In the genomic region with DNA sequence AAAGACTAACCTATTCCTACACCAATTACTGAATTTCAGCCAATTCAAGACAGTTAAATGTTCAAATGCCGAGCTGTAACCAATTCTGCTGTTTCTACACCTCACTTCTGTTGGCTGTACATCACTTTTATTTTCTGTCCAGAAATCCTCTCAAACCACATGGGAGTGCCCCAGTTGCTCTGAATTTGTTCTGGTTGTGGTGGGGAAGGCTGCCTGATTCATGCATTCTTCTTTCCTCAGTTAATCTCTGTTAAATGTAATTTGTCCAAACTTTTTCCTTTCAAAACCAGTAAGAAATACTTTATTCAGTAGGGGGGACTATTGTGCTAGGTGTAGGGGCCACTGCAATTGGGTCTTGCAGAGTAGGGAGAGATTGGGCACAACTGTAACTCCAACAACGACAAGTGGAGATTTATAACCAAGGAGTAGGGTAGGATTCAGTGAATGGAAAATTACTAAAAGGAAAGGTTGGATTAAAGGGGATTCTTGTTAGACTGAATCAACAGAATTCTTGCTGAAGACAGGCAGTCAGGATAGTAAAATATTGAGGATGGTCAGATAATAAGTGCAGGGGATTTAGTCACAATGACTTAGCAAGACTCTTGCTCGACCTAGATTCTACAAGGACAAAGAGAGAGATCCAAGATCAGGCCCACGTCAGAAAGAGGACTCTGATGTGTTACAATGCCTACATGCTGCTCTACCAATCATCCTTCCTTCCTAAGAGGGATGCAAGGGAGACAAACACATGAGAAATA, we compare ENCODE assay signal across 19 cellular contexts.
A peak's percentile ranks its signal among the peaks of the same experiment; 100 is the strongest.
DNase-seq lines count a peak whose midpoint lies in the region; ATAC-seq, FAIRE-seq and TF ChIP-seq lines count a peak whose summit lies in the region.
"Had no signal": no experiment of that assay in that cellular context is flagged by ENCODE, and none has a peak within 500 bp of the region (broad histone marks: within the 10 kb centered on the region; RNA-seq: fewer than 3 reads in every experiment).

No MANE protein-coding gene starts in this region.

- no peak for ATAC-seq in GM21737 (IDR thresholded peaks at IDR 0.05; ENCODE audit: unreplicated experiment)
- ATAC-seq: HepG2 had no signal

- peak overlapping the region; percentile 78 for H3K27ac ChIP-seq in SJCRH30
- H3K27ac ChIP-seq: C4-2B had no signal

- H3K4me3 ChIP-seq in SJCRH30: no peak overlapping the region
- no peak overlapping the region for H3K4me3 ChIP-seq in astrocyte of the spinal cord (ENCODE audit: low read depth, low read length)
- H3K4me3 ChIP-seq in skeletal muscle cell (ENCODE audit: low read depth, low read length): no peak overlapping the region
- H3K4me3 ChIP-seq: A549 had no signal

- H3K36me3 ChIP-seq in SJCRH30: no peaks in the 10 kb centered on the region
- H3K36me3 ChIP-seq: BE2C had no signal

- peak; percentile 46 to 61 for DNase-seq in SJCRH30
- peak; percentile 51 for DNase-seq in astrocyte of the spinal cord (ENCODE audit: low read depth, low spot score)
- DNase-seq in skeletal muscle cell (ENCODE audit: low read depth): peak; percentile 18
- DNase-seq in glomerular visceral epithelial cell (ENCODE audit: extremely low spot score): no peak
- no peak for DNase-seq in D721Med (ENCODE audit: insufficient read length, low spot score)
- no peak for DNase-seq in GM03348 (ENCODE audit: low spot score)
- DNase-seq: BE2C; CD4-positive, alpha-beta memory T cell; DMS153; DMS79 treated with DMSO at 0.1 percent for 48 hours; GDM1; HCEC 1CT; HFFc6 had no signal

- no peaks in the 10 kb centered on the region for H3K9me3 ChIP-seq in SJCRH30 (replicated peaks)
- H3K9me3 ChIP-seq: A549, BE2C had no signal

- TF ChIP-seq CTCF in astrocyte of the spinal cord (IDR thresholded peaks at IDR 0.05; ENCODE audit: low read depth, low read length) (no peak), D721Med (IDR thresholded peaks at IDR 0.05; ENCODE audit: insufficient read depth, missing control alignments) (no peak)

- in situ Hi-C loops in astrocyte of the spinal cord (cut with HindIII; ENCODE audit: low sequenced_read_pairs): no loop called here

- no peaks in the 10 kb centered on the region for H3K27me3 ChIP-seq in SJCRH30
- H3K27me3 ChIP-seq: BE2C had no signal

- FAIRE-seq in D721Med (lab: Jason Lieb, UNC): no peak
- FAIRE-seq: A549, GM18507, HepG2, HTR-8/SVneo had no signal

- peaks cover 16% of the 10 kb centered on the region for H3K4me1 ChIP-seq in SJCRH30
- H3K4me1 ChIP-seq: A549, BE2C had no signal

Comparison
In these comparisons a context has a peak if more than half of its experiments do, and no peak if none do; other contexts are left out.
1. DNase-seq: peak in SJCRH30 (2 of 2), astrocyte of the spinal cord (single experiment) and skeletal muscle cell (single experiment); none in glomerular visceral epithelial cell (single experiment), D721Med (single experiment) and GM03348 (single experiment).